In the genomic region with DNA sequence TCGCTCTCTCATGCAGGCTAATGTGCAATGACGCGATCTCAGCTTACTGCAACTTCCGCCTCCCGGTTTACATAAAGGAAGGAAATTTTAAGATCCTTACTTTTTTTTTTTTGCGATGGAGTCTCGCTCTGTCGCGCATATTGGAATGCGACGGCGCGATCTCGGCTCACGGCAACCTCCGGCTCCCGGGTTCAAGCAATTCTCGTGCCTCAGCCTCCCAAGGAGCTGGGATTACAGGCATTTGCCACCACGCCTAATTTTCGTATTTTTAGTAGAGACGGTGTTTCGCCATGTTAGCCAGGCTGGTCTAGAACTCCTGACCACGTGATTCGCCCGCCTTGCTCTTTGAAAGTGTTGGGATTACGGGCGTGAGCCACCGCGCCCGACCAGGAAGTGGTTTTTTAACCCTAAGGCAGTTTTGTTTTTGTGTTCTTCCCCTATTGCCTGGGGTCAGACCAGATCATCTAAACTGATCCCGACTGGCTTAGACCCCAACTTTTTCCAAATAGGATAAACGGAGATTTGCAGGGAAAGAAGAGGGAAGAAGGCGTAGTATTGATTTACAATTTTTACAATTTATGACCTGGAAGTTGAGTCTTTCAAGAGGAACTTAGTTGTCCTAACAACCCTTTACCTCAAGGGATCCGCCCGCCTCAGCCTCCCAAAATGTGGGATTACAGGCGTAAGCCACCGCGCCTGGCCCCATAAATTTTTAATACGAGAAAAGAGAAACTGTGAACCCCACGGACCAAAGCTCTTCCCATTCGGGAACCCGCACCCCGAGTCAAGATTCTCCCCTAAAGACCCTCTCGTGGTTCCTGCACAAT, we compare ENCODE assay signal across 9 cellular contexts.
DNase-seq lines count a peak whose midpoint lies in the region; ATAC-seq and TF ChIP-seq lines count a peak whose summit lies in the region.
"Had no signal": no experiment of that assay in that cellular context is flagged by ENCODE, and none has a peak within 500 bp of the region (broad histone marks: within the 10 kb centered on the region; RNA-seq: fewer than 3 reads in every experiment).

No MANE protein-coding gene starts in this region.

- TF ChIP-seq CTCF in DOHH2 (IDR thresholded peaks at IDR 0.05; ENCODE audit: low read depth, low read length, poor library complexity, severe bottlenecking): no peak

- peak overlapping the region; percentile 86 for H3K27ac ChIP-seq in DOHH2 (ENCODE audit: low read depth, low read length)
- H3K27ac ChIP-seq: KMS-11 had no signal

- H3K4me2 ChIP-seq in DOHH2 (ENCODE audit: low read length): peak overlapping the region; percentile 78
- H3K4me2 ChIP-seq: KMS-11 had no signal

- H4K20me1 ChIP-seq in DOHH2 (ENCODE audit: control insufficient read depth, insufficient read depth, low read depth, low read length): no peaks in the 10 kb centered on the region

- peaks cover 26% of the 10 kb centered on the region for H3K9me3 ChIP-seq in DOHH2 (ENCODE audit: control insufficient read depth, insufficient read depth, low read length)

- DNase-seq in NCI-H774 (lab: John Stamatoyannopoulos, UW) (peak; percentile 34), astrocyte of the hippocampus (ENCODE audit: low read depth, low spot score) (peak; percentile 61), hepatic stellate cell (ENCODE audit: low spot score) (peak; percentile 22), putamen (ENCODE audit: low spot score) (peak; percentile 62), NCI-H1930 (lab: John Stamatoyannopoulos, UW) (no peak)

- H3K4me1 ChIP-seq in DOHH2 (ENCODE audit: control insufficient read depth, low read length): peaks cover 20% of the 10 kb centered on the region

- H3K4me3 ChIP-seq in DOHH2 (ENCODE audit: low read length): peak overlapping the region; percentile 91

- ATAC-seq in HG03039 (IDR thresholded peaks at IDR 0.05; ENCODE audit: unreplicated experiment): no peak
- no peak for ATAC-seq in HG03442 (IDR thresholded peaks at IDR 0.05; ENCODE audit: unreplicated experiment)

- H3K79me2 ChIP-seq in DOHH2 (ENCODE audit: control insufficient read depth, low read length): peaks cover 60% of the 10 kb centered on the region

- peaks cover 57% of the 10 kb centered on the region for H3K36me3 ChIP-seq in DOHH2 (ENCODE audit: control insufficient read depth, low read length)

- no peaks in the 10 kb centered on the region for H3K9me2 ChIP-seq in DOHH2 (replicated peaks; ENCODE audit: control insufficient read depth, low read length)

- H3F3A ChIP-seq in DOHH2 (ENCODE audit: control insufficient read depth, insufficient read depth): no peaks in the 10 kb centered on the region; the same call in 1 of the 2 replicates

- H3K27me3 ChIP-seq in DOHH2 (ENCODE audit: control insufficient read depth, low read length): no peaks in the 10 kb centered on the region

Comparison
In these comparisons a context has a peak if more than half of its experiments do, and no peak if none do; other contexts are left out.
1. DNase-seq: peak in NCI-H774 (single experiment), astrocyte of the hippocampus (single experiment), hepatic stellate cell (single experiment) and putamen (single experiment); none in NCI-H1930 (0 of 2).